ENCODE assay signal across 1 cellular context in the genomic region with DNA sequence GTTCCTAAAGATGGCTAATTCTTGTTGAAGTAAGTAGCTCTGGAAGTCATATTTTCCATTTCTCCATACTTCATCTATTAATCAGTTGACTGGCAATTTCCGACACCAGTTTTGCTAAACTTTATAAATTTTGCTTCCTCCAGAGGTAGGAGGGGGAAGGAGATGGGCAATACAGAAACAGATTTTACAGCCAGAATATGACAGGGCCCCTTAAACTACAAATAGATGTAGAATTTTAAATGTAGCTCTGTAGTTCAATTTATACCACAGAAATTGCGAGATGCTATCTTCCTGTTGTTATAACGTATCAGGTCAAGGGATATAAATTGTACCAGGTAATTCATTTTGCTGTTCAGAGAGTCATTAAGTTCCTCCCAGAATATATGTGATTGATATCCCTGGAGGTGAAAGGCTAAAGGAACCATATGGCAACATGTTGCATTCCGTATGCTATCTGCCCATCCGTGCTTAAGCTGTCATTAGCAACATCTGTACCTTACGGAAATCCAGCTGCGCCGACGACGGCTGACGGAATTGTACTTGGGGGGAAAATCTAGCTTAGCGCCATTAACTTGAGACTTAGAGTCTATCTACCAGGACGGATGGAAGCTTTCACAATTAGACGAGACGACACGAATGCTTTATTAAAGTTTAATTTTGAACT.
TF ChIP-seq lines count a peak whose summit lies in the region.

No MANE protein-coding gene starts in this region.

TF ChIP-seq in K562, 482 proteins besides CTCF, POLR2A, EP300 and RAD21 (continued from another document and continues in another):
- TF ChIP-seq CEBPB (tag; IDR thresholded peaks at IDR 0.05) (no peak), ZBTB8A (IDR thresholded peaks at IDR 0.05; ENCODE audit: partially characterized antibody) (no peak), ERF (CRISPR knock-in tag; IDR thresholded peaks at IDR 0.05) (no peak), KDM1A (IDR thresholded peaks at IDR 0.05) (peak in 1 of 2 experiments; percentile 44; a peak in 2 of 4 replicates), ZC3H11A (IDR thresholded peaks at IDR 0.05; ENCODE audit: low read depth, low read length) (no peak), NONO (IDR thresholded peaks at IDR 0.05; ENCODE audit: low read depth in 2 of 2, low read length in 1 of 2) (no peak), NELFE (IDR thresholded peaks at IDR 0.05; ENCODE audit: insufficient read depth, insufficient read length) (no peak), XRCC5 (IDR thresholded peaks at IDR 0.05; ENCODE audit: low read depth, low read length) (no peak), POLR2AphosphoS5 (IDR thresholded peaks at IDR 0.05; ENCODE audit: control insufficient read depth, insufficient read depth, low read depth, low read length) (no peak), NRF1 (conservative IDR thresholded peaks at IDR 0.05 in 1 of 2, IDR thresholded peaks at IDR 0.05 in 1 of 2) (no peak), SAFB (IDR thresholded peaks at IDR 0.05; ENCODE audit: borderline replicate concordance, low read depth, low read length) (no peak), POLR3A (IDR thresholded peaks at IDR 0.05; ENCODE audit: borderline replicate concordance, extremely low read depth, insufficient read depth, insufficient read length) (no peak), ZNF75A (CRISPR knock-in tag; IDR thresholded peaks at IDR 0.05) (no peak), CCNT2 (IDR thresholded peaks at IDR 0.05; ENCODE audit: borderline replicate concordance, extremely low read depth, insufficient read length, low read depth, low read length) (no peak), LARP7 (IDR thresholded peaks at IDR 0.05) (no peak), HNRNPH1 (optimal IDR thresholded peaks at IDR 0.05; ENCODE audit: low read depth, low read length) (no peak), FIP1L1 (IDR thresholded peaks at IDR 0.05; ENCODE audit: low read depth, low read length, poor library complexity, severe bottlenecking) (no peak), SNIP1 (IDR thresholded peaks at IDR 0.05; ENCODE audit: low read depth) (no peak), ZFX (CRISPR knock-in tag; IDR thresholded peaks at IDR 0.05) (no peak), CBFA2T3 (IDR thresholded peaks at IDR 0.05) (peak; percentile 79), CHD2 (IDR thresholded peaks at IDR 0.05; ENCODE audit: low read depth, low read length) (no peak), PRPF4 (IDR thresholded peaks at IDR 0.05; ENCODE audit: insufficient read depth, low read depth, low read length, poor library complexity, severe bottlenecking) (no peak), ZNF324 (CRISPR knock-in tag; IDR thresholded peaks at IDR 0.05) (no peak), DACH1 (IDR thresholded peaks at IDR 0.05; ENCODE audit: partially characterized antibody) (peak; percentile 85), SIN3A (IDR thresholded peaks at IDR 0.05; ENCODE audit: borderline replicate concordance in 2 of 2, control insufficient read depth in 1 of 2, low read depth in 2 of 2, low read length in 2 of 2) (peak in 1 of 2 experiments; percentile 76; a peak in 2 of 4 replicates), ZFP36 (IDR thresholded peaks at IDR 0.05; ENCODE audit: low read depth, low read length, partially characterized antibody) (no peak), NBN (IDR thresholded peaks at IDR 0.05; ENCODE audit: low read depth) (no peak), ZC3H4 (CRISPR knock-in tag; IDR thresholded peaks at IDR 0.05; ENCODE audit: borderline replicate concordance) (no peak), CBX5 (IDR thresholded peaks at IDR 0.05; ENCODE audit: borderline replicate concordance, low read depth) (no peak), RBM15 (IDR thresholded peaks at IDR 0.05; ENCODE audit: insufficient read depth, low read length) (no peak), E2F3 (CRISPR knock-in tag; IDR thresholded peaks at IDR 0.05) (no peak), ATF7 (IDR thresholded peaks at IDR 0.05) (no peak; the same call in 1 of the 2 replicates), ZNF197 (CRISPR knock-in tag; IDR thresholded peaks at IDR 0.05; ENCODE audit: low read depth) (no peak), ZNF507 (tag; conservative IDR thresholded peaks at IDR 0.05) (no peak), SRF (CRISPR knock-in tag; IDR thresholded peaks at IDR 0.05) (no peak), ZNF444 (CRISPR knock-in tag; IDR thresholded peaks at IDR 0.05) (no peak)
- TF ChIP-seq, protein P1, sequence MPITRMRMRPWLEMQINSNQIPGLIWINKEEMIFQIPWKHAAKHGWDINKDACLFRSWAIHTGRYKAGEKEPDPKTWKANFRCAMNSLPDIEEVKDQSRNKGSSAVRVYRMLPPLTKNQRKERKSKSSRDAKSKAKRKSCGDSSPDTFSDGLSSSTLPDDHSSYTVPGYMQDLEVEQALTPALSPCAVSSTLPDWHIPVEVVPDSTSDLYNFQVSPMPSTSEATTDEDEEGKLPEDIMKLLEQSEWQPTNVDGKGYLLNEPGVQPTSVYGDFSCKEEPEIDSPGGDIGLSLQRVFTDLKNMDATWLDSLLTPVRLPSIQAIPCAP (CRISPR knock-in tag; IDR thresholded peaks at IDR 0.05; ENCODE audit: borderline replicate concordance): 0 out of 2 replicates have a peak, but pooled peaks have one; percentile 3
- TF ChIP-seq, protein P2, sequence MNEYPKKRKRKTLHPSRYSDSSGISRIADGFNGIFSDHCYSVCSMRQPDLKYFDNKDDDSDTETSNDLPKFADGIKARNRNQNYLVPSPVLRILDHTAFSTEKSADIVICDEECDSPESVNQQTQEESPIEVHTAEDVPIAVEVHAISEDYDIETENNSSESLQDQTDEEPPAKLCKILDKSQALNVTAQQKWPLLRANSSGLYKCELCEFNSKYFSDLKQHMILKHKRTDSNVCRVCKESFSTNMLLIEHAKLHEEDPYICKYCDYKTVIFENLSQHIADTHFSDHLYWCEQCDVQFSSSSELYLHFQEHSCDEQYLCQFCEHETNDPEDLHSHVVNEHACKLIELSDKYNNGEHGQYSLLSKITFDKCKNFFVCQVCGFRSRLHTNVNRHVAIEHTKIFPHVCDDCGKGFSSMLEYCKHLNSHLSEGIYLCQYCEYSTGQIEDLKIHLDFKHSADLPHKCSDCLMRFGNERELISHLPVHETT (CRISPR knock-in tag; conservative IDR thresholded peaks at IDR 0.05 in 1 of 2, IDR thresholded peaks at IDR 0.05 in 1 of 2): no peak
- TF ChIP-seq, protein P3, sequence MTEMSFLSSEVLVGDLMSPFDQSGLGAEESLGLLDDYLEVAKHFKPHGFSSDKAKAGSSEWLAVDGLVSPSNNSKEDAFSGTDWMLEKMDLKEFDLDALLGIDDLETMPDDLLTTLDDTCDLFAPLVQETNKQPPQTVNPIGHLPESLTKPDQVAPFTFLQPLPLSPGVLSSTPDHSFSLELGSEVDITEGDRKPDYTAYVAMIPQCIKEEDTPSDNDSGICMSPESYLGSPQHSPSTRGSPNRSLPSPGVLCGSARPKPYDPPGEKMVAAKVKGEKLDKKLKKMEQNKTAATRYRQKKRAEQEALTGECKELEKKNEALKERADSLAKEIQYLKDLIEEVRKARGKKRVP (CRISPR knock-in tag; IDR thresholded peaks at IDR 0.05): no peak
- TF ChIP-seq, protein P4, sequence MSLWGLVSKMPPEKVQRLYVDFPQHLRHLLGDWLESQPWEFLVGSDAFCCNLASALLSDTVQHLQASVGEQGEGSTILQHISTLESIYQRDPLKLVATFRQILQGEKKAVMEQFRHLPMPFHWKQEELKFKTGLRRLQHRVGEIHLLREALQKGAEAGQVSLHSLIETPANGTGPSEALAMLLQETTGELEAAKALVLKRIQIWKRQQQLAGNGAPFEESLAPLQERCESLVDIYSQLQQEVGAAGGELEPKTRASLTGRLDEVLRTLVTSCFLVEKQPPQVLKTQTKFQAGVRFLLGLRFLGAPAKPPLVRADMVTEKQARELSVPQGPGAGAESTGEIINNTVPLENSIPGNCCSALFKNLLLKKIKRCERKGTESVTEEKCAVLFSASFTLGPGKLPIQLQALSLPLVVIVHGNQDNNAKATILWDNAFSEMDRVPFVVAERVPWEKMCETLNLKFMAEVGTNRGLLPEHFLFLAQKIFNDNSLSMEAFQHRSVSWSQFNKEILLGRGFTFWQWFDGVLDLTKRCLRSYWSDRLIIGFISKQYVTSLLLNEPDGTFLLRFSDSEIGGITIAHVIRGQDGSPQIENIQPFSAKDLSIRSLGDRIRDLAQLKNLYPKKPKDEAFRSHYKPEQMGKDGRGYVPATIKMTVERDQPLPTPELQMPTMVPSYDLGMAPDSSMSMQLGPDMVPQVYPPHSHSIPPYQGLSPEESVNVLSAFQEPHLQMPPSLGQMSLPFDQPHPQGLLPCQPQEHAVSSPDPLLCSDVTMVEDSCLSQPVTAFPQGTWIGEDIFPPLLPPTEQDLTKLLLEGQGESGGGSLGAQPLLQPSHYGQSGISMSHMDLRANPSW (CRISPR knock-in tag; IDR thresholded peaks at IDR 0.05): 0 out of 2 replicates have a peak, but pooled peaks have one; percentile 50
- TF ChIP-seq, protein P5, sequence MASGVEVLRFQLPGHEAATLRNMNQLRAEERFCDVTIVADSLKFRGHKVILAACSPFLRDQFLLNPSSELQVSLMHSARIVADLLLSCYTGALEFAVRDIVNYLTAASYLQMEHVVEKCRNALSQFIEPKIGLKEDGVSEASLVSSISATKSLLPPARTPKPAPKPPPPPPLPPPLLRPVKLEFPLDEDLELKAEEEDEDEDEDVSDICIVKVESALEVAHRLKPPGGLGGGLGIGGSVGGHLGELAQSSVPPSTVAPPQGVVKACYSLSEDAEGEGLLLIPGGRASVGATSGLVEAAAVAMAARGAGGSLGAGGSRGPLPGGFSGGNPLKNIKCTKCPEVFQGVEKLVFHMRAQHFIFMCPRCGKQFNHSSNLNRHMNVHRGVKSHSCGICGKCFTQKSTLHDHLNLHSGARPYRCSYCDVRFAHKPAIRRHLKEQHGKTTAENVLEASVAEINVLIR (CRISPR knock-in tag; IDR thresholded peaks at IDR 0.05): no peak
- TF ChIP-seq, protein P6, sequence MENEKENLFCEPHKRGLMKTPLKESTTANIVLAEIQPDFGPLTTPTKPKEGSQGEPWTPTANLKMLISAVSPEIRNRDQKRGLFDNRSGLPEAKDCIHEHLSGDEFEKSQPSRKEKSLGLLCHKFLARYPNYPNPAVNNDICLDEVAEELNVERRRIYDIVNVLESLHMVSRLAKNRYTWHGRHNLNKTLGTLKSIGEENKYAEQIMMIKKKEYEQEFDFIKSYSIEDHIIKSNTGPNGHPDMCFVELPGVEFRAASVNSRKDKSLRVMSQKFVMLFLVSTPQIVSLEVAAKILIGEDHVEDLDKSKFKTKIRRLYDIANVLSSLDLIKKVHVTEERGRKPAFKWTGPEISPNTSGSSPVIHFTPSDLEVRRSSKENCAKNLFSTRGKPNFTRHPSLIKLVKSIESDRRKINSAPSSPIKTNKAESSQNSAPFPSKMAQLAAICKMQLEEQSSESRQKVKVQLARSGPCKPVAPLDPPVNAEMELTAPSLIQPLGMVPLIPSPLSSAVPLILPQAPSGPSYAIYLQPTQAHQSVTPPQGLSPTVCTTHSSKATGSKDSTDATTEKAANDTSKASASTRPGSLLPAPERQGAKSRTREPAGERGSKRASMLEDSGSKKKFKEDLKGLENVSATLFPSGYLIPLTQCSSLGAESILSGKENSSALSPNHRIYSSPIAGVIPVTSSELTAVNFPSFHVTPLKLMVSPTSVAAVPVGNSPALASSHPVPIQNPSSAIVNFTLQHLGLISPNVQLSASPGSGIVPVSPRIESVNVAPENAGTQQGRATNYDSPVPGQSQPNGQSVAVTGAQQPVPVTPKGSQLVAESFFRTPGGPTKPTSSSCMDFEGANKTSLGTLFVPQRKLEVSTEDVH (IDR thresholded peaks at IDR 0.05; ENCODE audit: low read depth, partially characterized antibody): no peak
- TF ChIP-seq, protein P7, sequence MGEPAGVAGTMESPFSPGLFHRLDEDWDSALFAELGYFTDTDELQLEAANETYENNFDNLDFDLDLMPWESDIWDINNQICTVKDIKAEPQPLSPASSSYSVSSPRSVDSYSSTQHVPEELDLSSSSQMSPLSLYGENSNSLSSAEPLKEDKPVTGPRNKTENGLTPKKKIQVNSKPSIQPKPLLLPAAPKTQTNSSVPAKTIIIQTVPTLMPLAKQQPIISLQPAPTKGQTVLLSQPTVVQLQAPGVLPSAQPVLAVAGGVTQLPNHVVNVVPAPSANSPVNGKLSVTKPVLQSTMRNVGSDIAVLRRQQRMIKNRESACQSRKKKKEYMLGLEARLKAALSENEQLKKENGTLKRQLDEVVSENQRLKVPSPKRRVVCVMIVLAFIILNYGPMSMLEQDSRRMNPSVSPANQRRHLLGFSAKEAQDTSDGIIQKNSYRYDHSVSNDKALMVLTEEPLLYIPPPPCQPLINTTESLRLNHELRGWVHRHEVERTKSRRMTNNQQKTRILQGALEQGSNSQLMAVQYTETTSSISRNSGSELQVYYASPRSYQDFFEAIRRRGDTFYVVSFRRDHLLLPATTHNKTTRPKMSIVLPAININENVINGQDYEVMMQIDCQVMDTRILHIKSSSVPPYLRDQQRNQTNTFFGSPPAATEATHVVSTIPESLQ (CRISPR knock-in tag; IDR thresholded peaks at IDR 0.05): no peak
- TF ChIP-seq, protein P8, sequence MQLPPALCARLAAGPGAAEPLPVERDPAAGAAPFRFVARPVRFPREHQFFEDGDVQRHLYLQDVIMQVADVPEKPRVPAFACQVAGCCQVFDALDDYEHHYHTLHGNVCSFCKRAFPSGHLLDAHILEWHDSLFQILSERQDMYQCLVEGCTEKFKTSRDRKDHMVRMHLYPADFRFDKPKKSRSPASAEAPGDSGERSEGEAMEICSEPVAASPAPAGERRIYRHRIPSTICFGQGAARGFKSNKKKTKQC (CRISPR knock-in tag; IDR thresholded peaks at IDR 0.05): no peak
- TF ChIP-seq, protein P9, sequence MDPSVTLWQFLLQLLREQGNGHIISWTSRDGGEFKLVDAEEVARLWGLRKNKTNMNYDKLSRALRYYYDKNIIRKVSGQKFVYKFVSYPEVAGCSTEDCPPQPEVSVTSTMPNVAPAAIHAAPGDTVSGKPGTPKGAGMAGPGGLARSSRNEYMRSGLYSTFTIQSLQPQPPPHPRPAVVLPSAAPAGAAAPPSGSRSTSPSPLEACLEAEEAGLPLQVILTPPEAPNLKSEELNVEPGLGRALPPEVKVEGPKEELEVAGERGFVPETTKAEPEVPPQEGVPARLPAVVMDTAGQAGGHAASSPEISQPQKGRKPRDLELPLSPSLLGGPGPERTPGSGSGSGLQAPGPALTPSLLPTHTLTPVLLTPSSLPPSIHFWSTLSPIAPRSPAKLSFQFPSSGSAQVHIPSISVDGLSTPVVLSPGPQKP (CRISPR knock-in tag; IDR thresholded peaks at IDR 0.05): no peak
